In the genomic region with DNA sequence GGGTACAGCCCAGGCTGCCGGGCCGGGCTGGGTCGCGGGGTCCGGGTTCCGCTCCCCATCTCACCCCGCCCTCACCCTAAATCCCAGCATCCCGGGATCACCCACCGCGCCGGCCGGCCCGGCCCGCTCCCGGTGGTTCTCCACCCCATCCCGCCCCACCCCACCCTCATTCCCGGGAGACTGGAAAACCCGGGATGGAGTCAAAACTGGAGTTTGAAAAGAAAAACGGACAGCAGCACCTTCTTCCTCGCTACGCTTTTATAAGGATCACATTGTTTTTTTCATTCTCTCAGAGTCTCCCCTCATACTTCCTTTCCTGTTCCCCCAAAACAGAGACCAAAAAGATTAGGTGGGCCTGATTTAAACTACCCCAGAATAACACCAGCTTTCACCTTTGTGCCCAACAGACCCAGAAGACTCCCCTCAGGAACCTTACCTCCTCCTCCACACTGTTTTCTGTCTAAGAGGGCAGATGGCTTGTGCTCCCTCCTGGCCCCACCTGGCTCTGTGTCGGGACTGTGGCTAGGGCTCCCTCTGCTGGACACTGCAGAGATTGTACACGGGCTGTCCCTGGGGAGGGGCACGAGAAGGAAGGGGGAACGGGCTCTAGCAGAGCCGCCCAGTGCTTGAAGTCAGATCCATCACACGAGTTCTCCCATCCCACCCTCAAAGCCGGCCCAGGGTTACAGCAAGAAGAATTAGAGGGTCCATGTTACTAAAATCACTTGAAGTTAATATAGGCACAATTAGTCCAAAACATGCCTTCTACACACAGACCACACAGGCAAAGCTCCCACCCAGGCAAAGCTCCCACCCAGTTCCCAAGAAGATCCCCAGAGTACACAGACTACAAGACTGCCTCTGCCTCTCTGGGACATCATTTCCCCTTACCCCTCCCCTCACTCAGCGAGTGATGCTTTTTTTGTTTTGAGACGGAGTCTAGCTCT, we compare ENCODE assay signal across 1 cellular context.
TF ChIP-seq lines count a peak whose summit lies in the region.

No MANE protein-coding gene starts in this region.

TF ChIP-seq in K562, 482 proteins besides CTCF, POLR2A, EP300 and RAD21 (continued from another document and continues in another):
- TF ChIP-seq MNT (conservative IDR thresholded peaks at IDR 0.05) (peak; percentile 80 to 86), FOXA3 (CRISPR knock-in tag; conservative IDR thresholded peaks at IDR 0.05 in 1 of 2, IDR thresholded peaks at IDR 0.05 in 1 of 2) (no peak), GTF3C2 (IDR thresholded peaks at IDR 0.05; ENCODE audit: borderline replicate concordance, extremely low read depth, insufficient read length) (no peak), JUNB (CRISPR knock-in tag; conservative IDR thresholded peaks at IDR 0.05) (no peak), SMAD4 (CRISPR knock-in tag; conservative IDR thresholded peaks at IDR 0.05) (0 out of 2 replicates have a peak, but pooled peaks have one; percentile 27), FUS (optimal IDR thresholded peaks at IDR 0.05; ENCODE audit: low read depth, low read length) (no peak), SMARCA5 (IDR thresholded peaks at IDR 0.05) (no peak), KAT2B (IDR thresholded peaks at IDR 0.05; ENCODE audit: low read depth, low read length) (no peak), DPF2 (IDR thresholded peaks at IDR 0.05) (peak; percentile 63), CBFB (CRISPR knock-in tag; IDR thresholded peaks at IDR 0.05) (no peak), NFYB (IDR thresholded peaks at IDR 0.05; ENCODE audit: extremely low read depth, insufficient read length) (no peak), MYNN (IDR thresholded peaks at IDR 0.05) (0 out of 2 replicates have a peak, but pooled peaks have one; percentile 46), MYNN (CRISPR knock-in tag; IDR thresholded peaks at IDR 0.05) (no peak), E2F6 (IDR thresholded peaks at IDR 0.05; ENCODE audit: borderline replicate concordance in 1 of 2, extremely low read depth in 1 of 2, insufficient read depth in 1 of 2, insufficient read length in 1 of 2, low read depth in 1 of 2, low read length in 1 of 2, poor library complexity in 1 of 2, severe bottlenecking in 1 of 2) (peak; percentile 46 to 67), HDAC1 (IDR thresholded peaks at IDR 0.05) (peak in 1 of 2 experiments; percentile 56; a peak in 2 of 4 replicates), LEF1 (IDR thresholded peaks at IDR 0.05) (peak; percentile 59), KDM1A (IDR thresholded peaks at IDR 0.05) (peak; percentile 38 to 73; a peak in 3 of 4 replicates), CBFA2T3 (IDR thresholded peaks at IDR 0.05) (peak; percentile 34; the same call in 1 of the 2 replicates), POLR2G (IDR thresholded peaks at IDR 0.05; ENCODE audit: low read depth, low read length) (peak; percentile 58), ZNF696 (CRISPR knock-in tag; conservative IDR thresholded peaks at IDR 0.05) (no peak), XRCC4 (IDR thresholded peaks at IDR 0.05; ENCODE audit: extremely low read depth, insufficient read depth, insufficient read length) (no peak)
- TF ChIP-seq, protein P1, sequence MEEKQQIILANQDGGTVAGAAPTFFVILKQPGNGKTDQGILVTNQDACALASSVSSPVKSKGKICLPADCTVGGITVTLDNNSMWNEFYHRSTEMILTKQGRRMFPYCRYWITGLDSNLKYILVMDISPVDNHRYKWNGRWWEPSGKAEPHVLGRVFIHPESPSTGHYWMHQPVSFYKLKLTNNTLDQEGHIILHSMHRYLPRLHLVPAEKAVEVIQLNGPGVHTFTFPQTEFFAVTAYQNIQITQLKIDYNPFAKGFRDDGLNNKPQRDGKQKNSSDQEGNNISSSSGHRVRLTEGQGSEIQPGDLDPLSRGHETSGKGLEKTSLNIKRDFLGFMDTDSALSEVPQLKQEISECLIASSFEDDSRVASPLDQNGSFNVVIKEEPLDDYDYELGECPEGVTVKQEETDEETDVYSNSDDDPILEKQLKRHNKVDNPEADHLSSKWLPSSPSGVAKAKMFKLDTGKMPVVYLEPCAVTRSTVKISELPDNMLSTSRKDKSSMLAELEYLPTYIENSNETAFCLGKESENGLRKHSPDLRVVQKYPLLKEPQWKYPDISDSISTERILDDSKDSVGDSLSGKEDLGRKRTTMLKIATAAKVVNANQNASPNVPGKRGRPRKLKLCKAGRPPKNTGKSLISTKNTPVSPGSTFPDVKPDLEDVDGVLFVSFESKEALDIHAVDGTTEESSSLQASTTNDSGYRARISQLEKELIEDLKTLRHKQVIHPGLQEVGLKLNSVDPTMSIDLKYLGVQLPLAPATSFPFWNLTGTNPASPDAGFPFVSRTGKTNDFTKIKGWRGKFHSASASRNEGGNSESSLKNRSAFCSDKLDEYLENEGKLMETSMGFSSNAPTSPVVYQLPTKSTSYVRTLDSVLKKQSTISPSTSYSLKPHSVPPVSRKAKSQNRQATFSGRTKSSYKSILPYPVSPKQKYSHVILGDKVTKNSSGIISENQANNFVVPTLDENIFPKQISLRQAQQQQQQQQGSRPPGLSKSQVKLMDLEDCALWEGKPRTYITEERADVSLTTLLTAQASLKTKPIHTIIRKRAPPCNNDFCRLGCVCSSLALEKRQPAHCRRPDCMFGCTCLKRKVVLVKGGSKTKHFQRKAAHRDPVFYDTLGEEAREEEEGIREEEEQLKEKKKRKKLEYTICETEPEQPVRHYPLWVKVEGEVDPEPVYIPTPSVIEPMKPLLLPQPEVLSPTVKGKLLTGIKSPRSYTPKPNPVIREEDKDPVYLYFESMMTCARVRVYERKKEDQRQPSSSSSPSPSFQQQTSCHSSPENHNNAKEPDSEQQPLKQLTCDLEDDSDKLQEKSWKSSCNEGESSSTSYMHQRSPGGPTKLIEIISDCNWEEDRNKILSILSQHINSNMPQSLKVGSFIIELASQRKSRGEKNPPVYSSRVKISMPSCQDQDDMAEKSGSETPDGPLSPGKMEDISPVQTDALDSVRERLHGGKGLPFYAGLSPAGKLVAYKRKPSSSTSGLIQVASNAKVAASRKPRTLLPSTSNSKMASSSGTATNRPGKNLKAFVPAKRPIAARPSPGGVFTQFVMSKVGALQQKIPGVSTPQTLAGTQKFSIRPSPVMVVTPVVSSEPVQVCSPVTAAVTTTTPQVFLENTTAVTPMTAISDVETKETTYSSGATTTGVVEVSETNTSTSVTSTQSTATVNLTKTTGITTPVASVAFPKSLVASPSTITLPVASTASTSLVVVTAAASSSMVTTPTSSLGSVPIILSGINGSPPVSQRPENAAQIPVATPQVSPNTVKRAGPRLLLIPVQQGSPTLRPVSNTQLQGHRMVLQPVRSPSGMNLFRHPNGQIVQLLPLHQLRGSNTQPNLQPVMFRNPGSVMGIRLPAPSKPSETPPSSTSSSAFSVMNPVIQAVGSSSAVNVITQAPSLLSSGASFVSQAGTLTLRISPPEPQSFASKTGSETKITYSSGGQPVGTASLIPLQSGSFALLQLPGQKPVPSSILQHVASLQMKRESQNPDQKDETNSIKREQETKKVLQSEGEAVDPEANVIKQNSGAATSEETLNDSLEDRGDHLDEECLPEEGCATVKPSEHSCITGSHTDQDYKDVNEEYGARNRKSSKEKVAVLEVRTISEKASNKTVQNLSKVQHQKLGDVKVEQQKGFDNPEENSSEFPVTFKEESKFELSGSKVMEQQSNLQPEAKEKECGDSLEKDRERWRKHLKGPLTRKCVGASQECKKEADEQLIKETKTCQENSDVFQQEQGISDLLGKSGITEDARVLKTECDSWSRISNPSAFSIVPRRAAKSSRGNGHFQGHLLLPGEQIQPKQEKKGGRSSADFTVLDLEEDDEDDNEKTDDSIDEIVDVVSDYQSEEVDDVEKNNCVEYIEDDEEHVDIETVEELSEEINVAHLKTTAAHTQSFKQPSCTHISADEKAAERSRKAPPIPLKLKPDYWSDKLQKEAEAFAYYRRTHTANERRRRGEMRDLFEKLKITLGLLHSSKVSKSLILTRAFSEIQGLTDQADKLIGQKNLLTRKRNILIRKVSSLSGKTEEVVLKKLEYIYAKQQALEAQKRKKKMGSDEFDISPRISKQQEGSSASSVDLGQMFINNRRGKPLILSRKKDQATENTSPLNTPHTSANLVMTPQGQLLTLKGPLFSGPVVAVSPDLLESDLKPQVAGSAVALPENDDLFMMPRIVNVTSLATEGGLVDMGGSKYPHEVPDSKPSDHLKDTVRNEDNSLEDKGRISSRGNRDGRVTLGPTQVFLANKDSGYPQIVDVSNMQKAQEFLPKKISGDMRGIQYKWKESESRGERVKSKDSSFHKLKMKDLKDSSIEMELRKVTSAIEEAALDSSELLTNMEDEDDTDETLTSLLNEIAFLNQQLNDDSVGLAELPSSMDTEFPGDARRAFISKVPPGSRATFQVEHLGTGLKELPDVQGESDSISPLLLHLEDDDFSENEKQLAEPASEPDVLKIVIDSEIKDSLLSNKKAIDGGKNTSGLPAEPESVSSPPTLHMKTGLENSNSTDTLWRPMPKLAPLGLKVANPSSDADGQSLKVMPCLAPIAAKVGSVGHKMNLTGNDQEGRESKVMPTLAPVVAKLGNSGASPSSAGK (IDR thresholded peaks at IDR 0.05), result peak; percentile 62
- TF ChIP-seq, protein P2, sequence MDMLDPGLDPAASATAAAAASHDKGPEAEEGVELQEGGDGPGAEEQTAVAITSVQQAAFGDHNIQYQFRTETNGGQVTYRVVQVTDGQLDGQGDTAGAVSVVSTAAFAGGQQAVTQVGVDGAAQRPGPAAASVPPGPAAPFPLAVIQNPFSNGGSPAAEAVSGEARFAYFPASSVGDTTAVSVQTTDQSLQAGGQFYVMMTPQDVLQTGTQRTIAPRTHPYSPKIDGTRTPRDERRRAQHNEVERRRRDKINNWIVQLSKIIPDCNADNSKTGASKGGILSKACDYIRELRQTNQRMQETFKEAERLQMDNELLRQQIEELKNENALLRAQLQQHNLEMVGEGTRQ (CRISPR knock-in tag; IDR thresholded peaks at IDR 0.05), result no peak
- TF ChIP-seq, protein P3, sequence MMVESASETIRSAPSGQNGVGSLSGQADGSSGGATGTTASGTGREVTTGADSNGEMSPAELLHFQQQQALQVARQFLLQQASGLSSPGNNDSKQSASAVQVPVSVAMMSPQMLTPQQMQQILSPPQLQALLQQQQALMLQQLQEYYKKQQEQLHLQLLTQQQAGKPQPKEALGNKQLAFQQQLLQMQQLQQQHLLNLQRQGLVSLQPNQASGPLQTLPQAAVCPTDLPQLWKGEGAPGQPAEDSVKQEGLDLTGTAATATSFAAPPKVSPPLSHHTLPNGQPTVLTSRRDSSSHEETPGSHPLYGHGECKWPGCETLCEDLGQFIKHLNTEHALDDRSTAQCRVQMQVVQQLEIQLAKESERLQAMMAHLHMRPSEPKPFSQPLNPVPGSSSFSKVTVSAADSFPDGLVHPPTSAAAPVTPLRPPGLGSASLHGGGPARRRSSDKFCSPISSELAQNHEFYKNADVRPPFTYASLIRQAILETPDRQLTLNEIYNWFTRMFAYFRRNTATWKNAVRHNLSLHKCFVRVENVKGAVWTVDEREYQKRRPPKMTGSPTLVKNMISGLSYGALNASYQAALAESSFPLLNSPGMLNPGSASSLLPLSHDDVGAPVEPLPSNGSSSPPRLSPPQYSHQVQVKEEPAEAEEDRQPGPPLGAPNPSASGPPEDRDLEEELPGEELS (CRISPR knock-in tag; IDR thresholded peaks at IDR 0.05; ENCODE audit: borderline replicate concordance), result peak; percentile 87; the same call in 1 of the 2 replicates
